Comparison of ENCODE assay signal across 8 cellular contexts in the genomic region with DNA sequence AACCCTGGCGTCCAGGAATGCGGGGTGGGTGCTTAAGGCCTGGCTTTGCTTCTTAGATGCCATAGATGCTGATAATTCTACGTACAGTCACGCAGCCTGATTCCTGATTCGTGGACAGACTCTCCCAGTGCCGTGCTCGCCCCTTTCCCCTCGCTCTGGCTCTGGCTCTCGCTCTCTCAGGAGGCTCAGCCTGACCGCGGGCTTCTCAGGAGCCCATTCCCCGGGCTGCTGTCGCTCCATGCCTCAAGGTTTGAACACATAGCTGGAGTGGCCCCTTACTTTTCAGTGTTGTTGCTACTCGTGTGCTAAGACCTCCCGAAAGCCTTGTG.
DNase-seq lines count a peak whose midpoint lies in the region; ATAC-seq lines count a peak whose summit lies in the region.

No MANE protein-coding gene starts in this region.

- H3K9me3 ChIP-seq in NT2/D1 (ENCODE audit: insufficient read depth, low read length) (no peaks in the 10 kb centered on the region), endocrine pancreas (ENCODE audit: control insufficient read depth, low read length) (no peaks in the 10 kb centered on the region), mucosa of stomach (ENCODE audit: control insufficient read depth, low read length) (no peaks in the 10 kb centered on the region)

- H3K27me3 ChIP-seq in NT2/D1 (ENCODE audit: insufficient read depth, insufficient read length) (no peaks in the 10 kb centered on the region), endocrine pancreas (ENCODE audit: control insufficient read depth, insufficient read depth, low read length) (no peaks in the 10 kb centered on the region), mucosa of stomach (ENCODE audit: control insufficient read depth, insufficient read depth, low read length) (no peaks in the 10 kb centered on the region)

- peak overlapping the region; percentile 90 for H3K27ac Mint-ChIP-seq in activated T-cell treated with anti-CD3 and anti-CD28 coated beads, Interleukin-2, amount 50 U/mL, for 24 hours

- no peak for DNase-seq in activated T-cell treated with anti-CD3 and anti-CD28 coated beads, Interleukin-2, amount 50 U/mL, for 24 hours
- DNase-seq in activated T-cell treated with anti-CD3 and anti-CD28 coated beads, Interleukin-2, amount 50 U/mL, for 48 hours, result no peak
- DNase-seq in NT2/D1 (ENCODE audit: low read depth, low spot score) (peak; percentile 16), AML-193 (lab: John Stamatoyannopoulos, UW) (no peak), dedifferentiated amniotic fluid mesenchymal stem cell (ENCODE audit: extremely low spot score) (no peak)

- no peaks in the 10 kb centered on the region for H3K36me3 ChIP-seq in NT2/D1 (ENCODE audit: insufficient read depth, insufficient read length, low read length)
- no peaks in the 10 kb centered on the region for H3K36me3 ChIP-seq in endocrine pancreas (ENCODE audit: control insufficient read depth, insufficient read depth, low read length)
- no peaks in the 10 kb centered on the region for H3K36me3 ChIP-seq in mucosa of stomach (ENCODE audit: control insufficient read depth, insufficient read depth, low read length)

- peak overlapping the region; percentile 80 for H3K9ac ChIP-seq in NT2/D1 (ENCODE audit: insufficient read length, low read depth)
- peak overlapping the region; percentile 30 for H3K9ac ChIP-seq in endocrine pancreas (ENCODE audit: control insufficient read depth, insufficient read depth, low read length)
- peak overlapping the region; percentile 69 for H3K9ac ChIP-seq in mucosa of stomach (ENCODE audit: low read length)

- no peaks in the 10 kb centered on the region for H3K9me3 Mint-ChIP-seq in activated T-cell treated with anti-CD3 and anti-CD28 coated beads, Interleukin-2, amount 50 U/mL, for 24 hours

- H3K4me3 ChIP-seq in NT2/D1 (ENCODE audit: insufficient read length, low read depth), result peak overlapping the region; percentile 67
- peak overlapping the region; percentile 69 for H3K4me3 ChIP-seq in endocrine pancreas (ENCODE audit: control insufficient read depth, insufficient read depth, low read length)
- H3K4me3 ChIP-seq in mucosa of stomach (ENCODE audit: low read length), result peak overlapping the region; percentile 31

- peak; percentile 33 for ATAC-seq in HG02678 (IDR thresholded peaks at IDR 0.05; ENCODE audit: unreplicated experiment)

- peak overlapping the region; percentile 86 for H3K4me3 Mint-ChIP-seq in activated T-cell treated with anti-CD3 and anti-CD28 coated beads, Interleukin-2, amount 50 U/mL, for 24 hours

- peaks cover 12% of the 10 kb centered on the region for H3K27me3 Mint-ChIP-seq in activated T-cell treated with anti-CD3 and anti-CD28 coated beads, Interleukin-2, amount 50 U/mL, for 24 hours

- H3K36me3 Mint-ChIP-seq in activated T-cell treated with anti-CD3 and anti-CD28 coated beads, Interleukin-2, amount 50 U/mL, for 24 hours (ENCODE audit: low read depth), result peaks cover 5% of the 10 kb centered on the region

- H3K4me1 ChIP-seq in NT2/D1 (ENCODE audit: insufficient read depth, insufficient read length), result no peaks in the 10 kb centered on the region
- H3K4me1 ChIP-seq in endocrine pancreas (ENCODE audit: control insufficient read depth, insufficient read depth, low read length), result peaks cover 6% of the 10 kb centered on the region
- no peaks in the 10 kb centered on the region for H3K4me1 ChIP-seq in mucosa of stomach (ENCODE audit: control insufficient read depth, insufficient read depth, low read length)

- H3K4me1 Mint-ChIP-seq in activated T-cell treated with anti-CD3 and anti-CD28 coated beads, Interleukin-2, amount 50 U/mL, for 24 hours (ENCODE audit: low read depth), result peaks cover 26% of the 10 kb centered on the region

Comparison
In these comparisons a context has a peak if more than half of its experiments do, and no peak if none do; other contexts are left out.
1. H3K9ac ChIP-seq: peak in every context shown above with its lines; median percentile 80 in NT2/D1; 69 in mucosa of stomach; 30 in endocrine pancreas.